ENCODE assay signal across 15 cellular contexts in the genomic region with DNA sequence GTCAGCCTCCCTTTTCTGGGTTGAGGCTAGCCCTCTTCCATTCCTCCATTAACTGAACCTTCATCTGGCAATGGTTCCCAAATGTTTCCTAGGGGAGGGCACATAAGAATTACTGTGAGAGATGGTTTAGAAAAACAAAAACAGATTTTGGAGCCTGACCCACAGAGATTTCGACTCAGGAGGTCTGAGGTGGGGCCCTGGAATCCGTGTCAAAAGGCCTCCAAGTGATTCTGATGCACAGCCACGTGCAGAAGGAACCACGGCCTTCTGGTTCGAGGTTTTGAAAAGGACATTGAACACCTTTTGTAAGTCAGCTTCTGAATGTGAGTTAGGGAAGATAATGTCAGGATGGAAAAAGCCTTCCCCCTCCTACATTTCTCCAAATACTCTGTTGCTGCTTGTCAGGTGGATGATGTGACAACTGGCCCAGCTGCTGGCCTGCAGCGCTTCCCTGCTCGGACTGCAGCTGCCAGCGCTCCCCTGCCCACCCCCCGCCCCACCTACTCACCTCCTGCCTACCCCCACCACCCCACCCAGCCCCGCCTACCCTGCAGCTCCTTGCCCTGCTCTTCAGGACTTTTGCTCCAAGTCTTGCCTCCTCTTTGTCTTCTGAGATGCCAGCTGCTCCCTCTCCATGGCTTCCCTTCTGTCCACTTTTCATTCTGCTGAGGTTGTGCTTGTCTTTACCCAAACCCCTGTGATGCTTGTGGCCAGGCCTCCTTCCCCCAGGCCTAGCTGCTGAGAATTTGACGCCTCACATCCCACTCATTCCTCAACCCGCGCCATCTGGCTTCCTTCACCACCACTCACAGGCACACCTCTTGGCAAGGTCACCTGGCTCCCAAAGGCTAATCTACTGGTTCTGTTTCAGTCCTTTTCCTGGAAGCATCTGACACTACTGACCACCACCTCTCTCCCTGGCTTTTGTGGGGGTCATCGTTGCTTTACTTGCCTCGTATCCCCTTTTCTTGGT. TPM values are rescaled to one million over a fixed set of nuclear protein-coding genes. Genes with fewer than 3 reads are reported as not detected.
A peak's percentile ranks its signal among the peaks of the same experiment; 100 is the strongest.
DNase-seq lines count a peak whose midpoint lies in the region; ATAC-seq, FAIRE-seq and TF ChIP-seq lines count a peak whose summit lies in the region.
"Had no signal": no experiment of that assay in that cellular context is flagged by ENCODE, and none has a peak within 500 bp of the region (broad histone marks: within the 10 kb centered on the region; RNA-seq: fewer than 3 reads in every experiment).

No MANE protein-coding gene starts in this region.

- no peak overlapping the region for H3K9ac ChIP-seq in astrocyte (ENCODE audit: low read length)

- ATAC-seq in lower lobe of right lung (no peak), GM19328 (IDR thresholded peaks at IDR 0.05; ENCODE audit: unreplicated experiment) (no peak), GM19035 (IDR thresholded peaks at IDR 0.05; ENCODE audit: unreplicated experiment) (no peak)
- ATAC-seq: K562 had no signal

- TF ChIP-seq CTCF in astrocyte (IDR thresholded peaks at IDR 0.05; ENCODE audit: insufficient read depth, low read depth, low read length) (no peak), lower lobe of right lung (IDR thresholded peaks at IDR 0.05) (no peak), tibial artery (IDR thresholded peaks at IDR 0.05) (no peak)

- H3K4me3 Mint-ChIP-seq in astrocyte (ENCODE audit: unreplicated experiment) = peak overlapping the region; percentile 40

- peak overlapping the region; percentile 13 for H3K4me2 ChIP-seq in astrocyte (ENCODE audit: low read length)

- H3K27ac ChIP-seq in astrocyte (ENCODE audit: low read depth, low read length) (no peak overlapping the region), lower lobe of right lung (peak overlapping the region; percentile 24), tibial artery (peak overlapping the region; percentile 32 to 44)
- H3K27ac ChIP-seq: 22Rv1, epithelial cell of prostate had no signal

- H3K27me3 Mint-ChIP-seq in astrocyte (ENCODE audit: low read depth, unreplicated experiment) = no peaks in the 10 kb centered on the region

- H3K9me3 ChIP-seq in astrocyte (ENCODE audit: insufficient read depth, low read depth, low read length) (no peaks in the 10 kb centered on the region), lower lobe of right lung (no peaks in the 10 kb centered on the region), tibial artery (no peaks in the 10 kb centered on the region)

- H3K79me2 ChIP-seq in astrocyte (ENCODE audit: insufficient read depth, low read length) = peaks cover 84% of the 10 kb centered on the region

- H3K36me3 ChIP-seq in astrocyte (ENCODE audit: insufficient read depth, low read length) (no peaks in the 10 kb centered on the region), lower lobe of right lung (no peaks in the 10 kb centered on the region), tibial artery (no peaks in the 10 kb centered on the region)

- H3K9me3 Mint-ChIP-seq in astrocyte (ENCODE audit: unreplicated experiment) = no peaks in the 10 kb centered on the region

- H3K4me1 Mint-ChIP-seq in astrocyte (ENCODE audit: low read depth, unreplicated experiment) = peaks cover 58% of the 10 kb centered on the region

- H3K4me3 ChIP-seq in astrocyte (ENCODE audit: insufficient read depth, low read depth, low read length) (no peak overlapping the region), lower lobe of right lung (no peak overlapping the region), tibial artery (no peak overlapping the region)
- H3K4me3 ChIP-seq: K562 had no signal

- intact Hi-C loops in lower lobe of right lung (cut with DNase I) = no loop called here
- intact Hi-C loops in tibial artery (cut with DNase I; ENCODE audit: low total_unique reads) = no loop called here

- peaks cover 3% of the 10 kb centered on the region for H3K36me3 Mint-ChIP-seq in astrocyte (ENCODE audit: low read depth, unreplicated experiment)

- no peak overlapping the region for H2AFZ ChIP-seq in astrocyte (ENCODE audit: low read depth, low read length)

- peaks cover 23% of the 10 kb centered on the region for H4K20me1 ChIP-seq in astrocyte (ENCODE audit: insufficient read depth, low read length)

- DNase-seq in DMS 273 (lab: John Stamatoyannopoulos, UW; ENCODE audit: unreplicated experiment) (peak; percentile 9), DMS 273 treated with DMSO at 0.1 percent for 48 hours (lab: John Stamatoyannopoulos, UW) (no peak), astrocyte (ENCODE audit: low read depth) (peak; percentile 77), lower lobe of right lung (no peak), tibial artery (peak in 1 of 2 donors; percentile 37), foreskin melanocyte (no peak)
- DNase-seq: NCI-H446; stimulated activated CD4-positive, alpha-beta T cell treated with anti-CD3 and anti-CD28 coated beads, Interleukin-2, amount 100 ng/mL, for 24 hours had no signal

- H3K4me1 ChIP-seq in astrocyte (ENCODE audit: insufficient read depth, low read length) = peaks cover 30% of the 10 kb centered on the region
- peaks cover 62% of the 10 kb centered on the region for H3K4me1 ChIP-seq in lower lobe of right lung
- H3K4me1 ChIP-seq in tibial artery = peaks cover 0 to 64% (median 41%) of the 10 kb centered on the region in 4 donors

- FAIRE-seq in astrocyte (lab: Jason Lieb, UNC) = no peak
- FAIRE-seq: K562 had no signal

- no peaks in the 10 kb centered on the region for H3K27me3 ChIP-seq in astrocyte (ENCODE audit: insufficient read depth, low read length)
- no peaks in the 10 kb centered on the region for H3K27me3 ChIP-seq in lower lobe of right lung (ENCODE audit: low read depth)
- no peaks in the 10 kb centered on the region for H3K27me3 ChIP-seq in tibial artery

- H3K27ac Mint-ChIP-seq in astrocyte (ENCODE audit: unreplicated experiment) = peak overlapping the region; percentile 48

RNA-seq across cellular contexts. Expression of gene EHD4, which starts 6.6 kb away (rescaled TPM):
- total RNA-seq in astrocyte (46.4 and 51.4 TPM in 2 replicates), lower lobe of right lung (35.0 TPM)

RNA-seq across cellular contexts. Expression of gene PLA2G4E, which starts 55.1 kb away (rescaled TPM):
- total RNA-seq in astrocyte = not detected in 2 replicates
- total RNA-seq in lower lobe of right lung = 1.1 TPM
- total RNA-seq: K562, SK-MEL-5, temporal lobe had no signal

Comparison
In these comparisons a context has a peak if more than half of its experiments do, and no peak if none do; other contexts are left out.
1. DNase-seq: peak in DMS 273 (single experiment) and astrocyte (single experiment); none in DMS 273 treated with DMSO at 0.1 percent for 48 hours (single experiment), lower lobe of right lung (single experiment) and foreskin melanocyte (single experiment).